In genomic region chr22:20128902-20129746, GRCh38 we compare ENCODE assay signal across 1 cellular context.
TF ChIP-seq lines count a peak whose summit lies in the region.

No MANE protein-coding gene starts in this region.

TF ChIP-seq in K562, 482 proteins besides CTCF, POLR2A, EP300 and RAD21 (continued from another document and continues in another):
- TF ChIP-seq ZBTB9 (CRISPR knock-in tag; IDR thresholded peaks at IDR 0.05) (0 out of 2 replicates have a peak, but pooled peaks have one; percentile 53), ZBTB40 (IDR thresholded peaks at IDR 0.05) (0 out of 2 replicates have a peak, but pooled peaks have one; percentile 27), ZBTB40 (CRISPR knock-in tag; IDR thresholded peaks at IDR 0.05) (peak; percentile 53; the same call in 1 of the 2 replicates), ERF (CRISPR knock-in tag; IDR thresholded peaks at IDR 0.05) (peak; percentile 66), ZNF282 (CRISPR knock-in tag; IDR thresholded peaks at IDR 0.05) (no peak), ZZZ3 (IDR thresholded peaks at IDR 0.05) (no peak), POLR2G (IDR thresholded peaks at IDR 0.05; ENCODE audit: low read depth, low read length) (peak; percentile 91), MAZ (CRISPR knock-in tag; conservative IDR thresholded peaks at IDR 0.05 in 1 of 2, IDR thresholded peaks at IDR 0.05 in 1 of 2) (peak; percentile 76 to 87; a peak in 3 of 4 replicates), MECOM (CRISPR knock-in tag; IDR thresholded peaks at IDR 0.05) (no peak), SREBF1 (IDR thresholded peaks at IDR 0.05; ENCODE audit: borderline replicate concordance, low read depth, low read length) (peak; percentile 81; the same call in 1 of the 2 replicates), CHCHD3 (CRISPR knock-in tag; IDR thresholded peaks at IDR 0.05) (no peak), HLTF (IDR thresholded peaks at IDR 0.05) (no peak), THRAP3 (IDR thresholded peaks at IDR 0.05; ENCODE audit: borderline replicate concordance) (no peak), SNAPC5 (CRISPR knock-in tag; IDR thresholded peaks at IDR 0.05) (no peak), CHD1 (IDR thresholded peaks at IDR 0.05; ENCODE audit: low read length) (peak; percentile 24), ZNF174 (CRISPR knock-in tag; IDR thresholded peaks at IDR 0.05) (no peak), CHD2 (IDR thresholded peaks at IDR 0.05; ENCODE audit: low read depth, low read length) (peak; percentile 28), ZNF354B (CRISPR knock-in tag; IDR thresholded peaks at IDR 0.05) (no peak), ZNF511 (CRISPR knock-in tag; IDR thresholded peaks at IDR 0.05) (no peak), RBM14 (IDR thresholded peaks at IDR 0.05; ENCODE audit: borderline replicate concordance, insufficient read depth, low read depth, low read length) (peak; percentile 50; the same call in 1 of the 2 replicates), E2F6 (IDR thresholded peaks at IDR 0.05; ENCODE audit: borderline replicate concordance in 1 of 2, extremely low read depth in 1 of 2, insufficient read depth in 1 of 2, insufficient read length in 1 of 2, low read depth in 1 of 2, low read length in 1 of 2, poor library complexity in 1 of 2, severe bottlenecking in 1 of 2) (peak in 1 of 2 experiments; percentile 18), TOE1 (IDR thresholded peaks at IDR 0.05; ENCODE audit: borderline replicate concordance) (no peak; the same call in 1 of the 2 replicates), TOE1 (CRISPR knock-in tag; IDR thresholded peaks at IDR 0.05; ENCODE audit: borderline replicate concordance, low read depth) (no peak), CBX1 (IDR thresholded peaks at IDR 0.05; ENCODE audit: low read depth) (no peak; the same call in 1 of the 2 replicates), MED1 (CRISPR knock-in tag; IDR thresholded peaks at IDR 0.05; ENCODE audit: borderline replicate concordance) (no peak), VEZF1 (CRISPR knock-in tag; IDR thresholded peaks at IDR 0.05) (0 out of 2 replicates have a peak, but pooled peaks have one; percentile 33), ZSCAN29 (IDR thresholded peaks at IDR 0.05) (no peak), PHB2 (IDR thresholded peaks at IDR 0.05; ENCODE audit: low read depth) (no peak; the same call in 1 of the 2 replicates), RHOXF2B (CRISPR knock-in tag; conservative IDR thresholded peaks at IDR 0.05) (peak; percentile 1; the same call in 1 of the 2 replicates), CBX5 (IDR thresholded peaks at IDR 0.05; ENCODE audit: borderline replicate concordance, low read depth) (peak; percentile 27; the same call in 1 of the 2 replicates), ZNF12 (CRISPR knock-in tag; IDR thresholded peaks at IDR 0.05) (no peak), SETDB1 (IDR thresholded peaks at IDR 0.05; ENCODE audit: low read length) (peak; percentile 91), ATF1 (CRISPR knock-in tag; IDR thresholded peaks at IDR 0.05) (no peak), ATF1 (tag; IDR thresholded peaks at IDR 0.05) (peak; percentile 61), OTX1 (CRISPR knock-in tag; IDR thresholded peaks at IDR 0.05) (no peak), SRF (CRISPR knock-in tag; IDR thresholded peaks at IDR 0.05) (peak in 1 of 2 experiments; percentile 67; a peak in 2 of 4 replicates), PATZ1 (CRISPR knock-in tag; IDR thresholded peaks at IDR 0.05; ENCODE audit: borderline replicate concordance) (no peak), IFI16 (CRISPR knock-in tag; IDR thresholded peaks at IDR 0.05) (peak; percentile 70; the same call in 1 of the 2 replicates), PRPF4 (IDR thresholded peaks at IDR 0.05; ENCODE audit: insufficient read depth, low read depth, low read length, poor library complexity, severe bottlenecking) (no peak), KDM2B (CRISPR knock-in tag; IDR thresholded peaks at IDR 0.05) (peak; percentile 52; the same call in 1 of the 2 replicates), HES1 (IDR thresholded peaks at IDR 0.05; ENCODE audit: low read depth) (0 out of 2 replicates have a peak, but pooled peaks have one; percentile 12), ZBTB17 (CRISPR knock-in tag; IDR thresholded peaks at IDR 0.05) (peak; percentile 55; the same call in 1 of the 2 replicates), TCF7 (IDR thresholded peaks at IDR 0.05; ENCODE audit: borderline replicate concordance) (peak; percentile 78), ARID3B (CRISPR knock-in tag; IDR thresholded peaks at IDR 0.05; ENCODE audit: borderline replicate concordance) (peak; percentile 60; the same call in 1 of the 2 replicates), ELK3 (CRISPR knock-in tag; IDR thresholded peaks at IDR 0.05) (0 out of 2 replicates have a peak, but pooled peaks have one; percentile 57), MEF2D (tag; conservative IDR thresholded peaks at IDR 0.05; ENCODE audit: low read depth) (no peak), TSC22D4 (tag; IDR thresholded peaks at IDR 0.05) (no peak), RB1 (IDR thresholded peaks at IDR 0.05; ENCODE audit: low read depth) (peak; percentile 84; the same call in 1 of the 2 replicates)
